27 cellular contexts compared by ENCODE assay signal in genomic region chr3:148044141-148044540, GRCh38.
"Had no signal": no experiment of that assay in that cellular context is flagged by ENCODE, and none has a peak within 500 bp of the region (broad histone marks: within the 10 kb centered on the region; RNA-seq: fewer than 3 reads in every experiment).

No MANE protein-coding gene starts in this region.

- H3K9me3 ChIP-seq: ascending aorta, breast epithelium had no signal

- H3K4me3 ChIP-seq: ascending aorta, breast epithelium had no signal

- H3K36me3 ChIP-seq: ascending aorta, breast epithelium had no signal

- H3K27me3 ChIP-seq: ascending aorta, breast epithelium had no signal

- H3K4me1 ChIP-seq: ascending aorta, breast epithelium had no signal

- H3K27ac ChIP-seq: ascending aorta, breast epithelium, VCaP had no signal

- DNase-seq: activated B cell treated with CpG ODN at 0.5 μM for 24 hours; activated CD4-positive, alpha-beta memory T cell treated with anti-CD3 and anti-CD28 coated beads for 36 hours; activated CD4-positive, alpha-beta T cell treated with anti-CD3 and anti-CD28 coated beads for 4 hours; activated CD4-positive, alpha-beta T cell treated with anti-CD3 and anti-CD28 coated beads, Interleukin-2, amount 10 ng/mL, durations not matched to agents 24 days and 14 days; activated CD4-positive, alpha-beta T cell treated with anti-CD3 and anti-CD28 coated beads, Interleukin-2, amount 50 U/mL, for 1 hour; activated CD4-positive, alpha-beta T cell treated with anti-CD3 and anti-CD28 coated beads, Interleukin-2, amount 50 U/mL, for 4 hours; activated CD4-positive, CD25-positive, alpha-beta regulatory T cell treated with anti-CD3 and anti-CD28 coated beads, Interleukin-2, amount 50 U/mL, for 72 hours; activated CD8-positive, alpha-beta memory T cell treated with anti-CD3 and anti-CD28 coated beads, Interleukin-2, amount 50 U/mL, for 4 hours; activated CD8-positive, alpha-beta T cell treated with anti-CD3 and anti-CD28 coated beads for 36 hours; activated effector memory CD4-positive, alpha-beta T cell treated with anti-CD3 and anti-CD28 coated beads, Interleukin-2, amount 50 U/mL, for 16 hours; activated gamma-delta T cell treated with Interleukin-2 at 50 U/mL for 16 hours; activated naive CD4-positive, alpha-beta T cell; activated naive CD4-positive, alpha-beta T cell treated with anti-CD3 and anti-CD28 coated beads for 36 hours; activated naive CD4-positive, alpha-beta T cell treated with anti-CD3 and anti-CD28 coated beads, Interleukin-2, amount 50 U/mL, for 16 hours; activated naive CD8-positive, alpha-beta T cell treated with anti-CD3 and anti-CD28 coated beads for 36 hours; activated T-cell treated with anti-CD3 and anti-CD28 coated beads for 4 hours; activated T-cell treated with anti-CD3 and anti-CD28 coated beads, Interleukin-2, amount 50 U/mL, for 1 hour; activated T-cell treated with anti-CD3 and anti-CD28 coated beads, Interleukin-2, amount 50 U/mL, for 4 hours; amygdala; anterior cingulate cortex; central memory CD4-positive, alpha-beta T cell; T-helper 1 cell; T-helper 2 cell; T-helper 9 cell had no signal
